14 cellular contexts compared by ENCODE assay signal in genomic region chr1:246773213-246773641, GRCh38.
A peak's percentile ranks its signal among the peaks of the same experiment; 100 is the strongest.
DNase-seq lines count a peak whose midpoint lies in the region; ATAC-seq and TF ChIP-seq lines count a peak whose summit lies in the region.
"Had no signal": no experiment of that assay in that cellular context is flagged by ENCODE, and none has a peak within 500 bp of the region (broad histone marks: within the 10 kb centered on the region; RNA-seq: fewer than 3 reads in every experiment).

No MANE protein-coding gene starts in this region.

- DNase-seq in GM12864 (ENCODE audit: low read depth): peak; percentile 61
- DNase-seq in NAMALWA (ENCODE audit: low spot score): peak; percentile 87
- DNase-seq in effector CD8-positive, alpha-beta T cell (lab: John Stamatoyannopoulos, UW): no peak
- no peak for DNase-seq in foreskin melanocyte
- DNase-seq in NCI-H748 treated with DMSO at 0.1 percent for 48 hours (lab: John Stamatoyannopoulos, UW): no peak
- DNase-seq in activated CD4-positive, alpha-beta T cell treated with anti-CD3 and anti-CD28 coated beads, Interleukin-2, amount 50 U/mL, for 48 hours: no peak
- DNase-seq: activated CD4-positive, alpha-beta T cell treated with anti-CD3 and anti-CD28 coated beads, Interleukin-2, amount 50 U/mL, for 4 hours; NCI-H1694 treated with DMSO at 0.1 percent for 48 hours; SHP77; stimulated activated naive CD4-positive, alpha-beta T cell treated with Interleukin-2 at 50 U/mL for 16 hours had no signal

- H3K4me3 ChIP-seq in GM12864 (ENCODE audit: low read depth, low read length): no peak overlapping the region
- H3K4me3 ChIP-seq: cardiac muscle cell, GM23338 had no signal

- peak; percentile 94 for ATAC-seq in GM19397 (IDR thresholded peaks at IDR 0.05; ENCODE audit: unreplicated experiment)
- ATAC-seq in HG02943 (IDR thresholded peaks at IDR 0.05; ENCODE audit: low read depth, unreplicated experiment): peak; percentile 99
- ATAC-seq: GM23338 had no signal

- TF ChIP-seq CTCF in GM12864 (IDR thresholded peaks at IDR 0.05; ENCODE audit: low read depth, low read length, missing control alignments): no peak

Comparison
In these comparisons a context has a peak if more than half of its experiments do, and no peak if none do; other contexts are left out.
1. DNase-seq: peak in GM12864 (single experiment) and NAMALWA (single experiment); none in effector CD8-positive, alpha-beta T cell (single experiment), foreskin melanocyte (single experiment), NCI-H748 treated with DMSO at 0.1 percent for 48 hours (single experiment) and activated CD4-positive, alpha-beta T cell treated with anti-CD3 and anti-CD28 coated beads, Interleukin-2, amount 50 U/mL, for 48 hours (0 of 2).